Comparison of ENCODE assay signal across 22 cellular contexts in genomic region chr1:119330062-119330939, GRCh38. TPM values are rescaled to one million over a fixed set of nuclear protein-coding genes. Genes with fewer than 3 reads are reported as not detected.
DNase-seq lines count a peak whose midpoint lies in the region; ATAC-seq, FAIRE-seq and TF ChIP-seq lines count a peak whose summit lies in the region.
"Had no signal": no experiment of that assay in that cellular context is flagged by ENCODE, and none has a peak within 500 bp of the region (broad histone marks: within the 10 kb centered on the region; RNA-seq: fewer than 3 reads in every experiment).

No MANE protein-coding gene starts in this region.

- no peak overlapping the region for H2BK5ac ChIP-seq in H1 (ENCODE audit: low read depth, low read length)

- no peaks in the 10 kb centered on the region for H3K79me2 ChIP-seq in PC-9 (ENCODE audit: low read depth)
- no peaks in the 10 kb centered on the region for H3K79me2 ChIP-seq in H1 (ENCODE audit: control insufficient read depth in 1 of 2, insufficient read depth in 2 of 2, low read length in 2 of 2)

- WGBS in H1 (ENCODE audit: extremely low coverage in 1 of 2, insufficient coverage in 1 of 2, insufficient read length in 1 of 2, insufficient replicate concordance in 2 of 2, low coverage in 1 of 2, low lambda C conversion rate in 2 of 2, missing lambda C conversion rate in 1 of 2), 2 experiments: 87% methylated on average over 6 of the region's 6 CpGs; no CpG with 5 or more reads in 1 of the 2 experiments
- WGBS in esophagus muscularis mucosa: 82% methylated on average over 6 of the region's 6 CpGs

- TF ChIP-seq CTCF in PC-9 (conservative IDR thresholded peaks at IDR 0.05) (no peak), H1 (IDR thresholded peaks at IDR 0.05; ENCODE audit: control extremely low read depth in 1 of 3, insufficient read depth in 1 of 3, low read depth in 1 of 3, low read length in 3 of 3) (no peak), colonic mucosa (IDR thresholded peaks at IDR 0.05) (no peak), esophagus muscularis mucosa (IDR thresholded peaks at IDR 0.05) (no peak)

- no peak overlapping the region; the same call in 1 of the 2 replicates for H3K18ac ChIP-seq in H1 (ENCODE audit: extremely low read depth, low read length)

- H4K8ac ChIP-seq in H1 (ENCODE audit: extremely low read depth, insufficient read depth, low read length): no peak overlapping the region

- no peaks in the 10 kb centered on the region for H3K9me3 Mint-ChIP-seq in activated T-helper 17 cell treated with anti-CD3 and anti-CD28 coated beads, Interleukin-2, amount 50 U/mL, for 72 hours
- H3K9me3 Mint-ChIP-seq: activated naive CD4-positive, alpha-beta T cell treated with anti-CD3 and anti-CD28 coated beads, Interleukin-2, amount 10 ng/mL, durations not matched to agents 7 days and 5 days; activated T-cell treated with anti-CD3 and anti-CD28 coated beads, Interleukin-2, amount 50 U/mL, for 72 hours; CD8-positive, alpha-beta memory T cell; effector memory CD8-positive, alpha-beta T cell; stimulated activated naive CD8-positive, alpha-beta T cell treated with anti-CD3 and anti-CD28 coated beads, Interleukin-15, amount 100 ng/mL, for 72 hours; type B pancreatic cell had no signal

- H3F3A ChIP-seq in PC-9 (ENCODE audit: insufficient read depth, low read depth): no peaks in the 10 kb centered on the region; the same call in 1 of the 2 replicates

- ATAC-seq in sciatic nerve: peak; percentile 67
- no peak for ATAC-seq in activated T-helper 17 cell treated with anti-CD3 and anti-CD28 coated beads, Interleukin-2, amount 50 U/mL, for 72 hours (replicated peaks)
- ATAC-seq: activated T-cell treated with anti-CD3 and anti-CD28 coated beads, Interleukin-2, amount 50 U/mL, for 72 hours; effector memory CD8-positive, alpha-beta T cell; Right ventricle myocardium inferior; stimulated activated naive CD8-positive, alpha-beta T cell treated with anti-CD3 and anti-CD28 coated beads, Interleukin-15, amount 100 ng/mL, for 72 hours had no signal

- H3K56ac ChIP-seq in H1 (replicated peaks; ENCODE audit: insufficient read length, low read depth, low read length): no peak overlapping the region

- H3K23me2 ChIP-seq in H1 (ENCODE audit: low read depth, low read length): peaks cover 5% of the 10 kb centered on the region; the same call in 1 of the 2 replicates

- DNase-seq in EH (ENCODE audit: low read depth): peak; percentile 65
- peak in 1 of 2 experiments; percentile 50 for DNase-seq in PC-9
- DNase-seq in H1 (ENCODE audit: low read depth in 1 of 2, low spot score in 2 of 2): no peak
- no peak for DNase-seq in sciatic nerve (ENCODE audit: low spot score)
- DNase-seq in colonic mucosa: no peak
- DNase-seq in esophagus muscularis mucosa (ENCODE audit: extremely low spot score): no peak
- DNase-seq: activated CD8-positive, alpha-beta memory T cell treated with anti-CD3 and anti-CD28 coated beads for 24 hours; activated naive CD4-positive, alpha-beta T cell treated with anti-CD3 and anti-CD28 coated beads, Interleukin-2, amount 10 ng/mL, durations not matched to agents 7 days and 5 days; activated T-cell treated with anti-CD3 and anti-CD28 coated beads, Interleukin-2, amount 50 U/mL, for 72 hours; anterior cingulate cortex; CD8-positive, alpha-beta memory T cell; effector memory CD8-positive, alpha-beta T cell; NCI-H1694 treated with DMSO at 0.1 percent for 48 hours; NCI-H69; stimulated activated naive CD8-positive, alpha-beta T cell treated with anti-CD3 and anti-CD28 coated beads, Interleukin-15, amount 100 ng/mL, for 72 hours had no signal

- H2BK20ac ChIP-seq in H1 (ENCODE audit: low read length): no peak overlapping the region

- H3K27me3 ChIP-seq in PC-9 (ENCODE audit: insufficient read depth, low read depth): peaks cover 3% of the 10 kb centered on the region; the same call in 1 of the 2 replicates
- no peaks in the 10 kb centered on the region; a peak in 4 of 7 replicates for H3K27me3 ChIP-seq in H1 (replicated peaks in 1 of 4; ENCODE audit: control insufficient read depth in 3 of 4, extremely low read depth in 1 of 4, insufficient read depth in 3 of 4, low read length in 3 of 4)
- H3K27me3 ChIP-seq in colonic mucosa: no peaks in the 10 kb centered on the region
- H3K27me3 ChIP-seq in esophagus muscularis mucosa: peaks cover 0 to 5% (median 0%) of the 10 kb centered on the region in 4 donors

- no peaks in the 10 kb centered on the region for H3K79me1 ChIP-seq in H1 (ENCODE audit: low read depth, low read length)

- H4K20me1 ChIP-seq in PC-9 (ENCODE audit: insufficient read depth) (no peaks in the 10 kb centered on the region), H1 (replicated peaks in 1 of 2; ENCODE audit: control insufficient read depth in 1 of 2, insufficient read depth in 2 of 2, low read length in 2 of 2) (no peaks in the 10 kb centered on the region)

- H2AFZ ChIP-seq in PC-9: no peak overlapping the region
- H2AFZ ChIP-seq in H1 (ENCODE audit: low read length): no peak overlapping the region

- no peaks in the 10 kb centered on the region for H3K9me2 ChIP-seq in PC-9 (ENCODE audit: insufficient read depth)

- H3K4me2 ChIP-seq in PC-9 (0 out of 2 replicates have a peak overlapping the region, but pooled peaks have one; percentile 12), H1 (ENCODE audit: insufficient read depth in 1 of 2, low read depth in 2 of 2, low read length in 2 of 2) (no peak overlapping the region)

- H3K4me3 Mint-ChIP-seq in activated T-helper 17 cell treated with anti-CD3 and anti-CD28 coated beads, Interleukin-2, amount 50 U/mL, for 72 hours: no peak overlapping the region
- H3K4me3 Mint-ChIP-seq: activated naive CD4-positive, alpha-beta T cell treated with anti-CD3 and anti-CD28 coated beads, Interleukin-2, amount 10 ng/mL, durations not matched to agents 7 days and 5 days; activated T-cell treated with anti-CD3 and anti-CD28 coated beads, Interleukin-2, amount 50 U/mL, for 72 hours; CD8-positive, alpha-beta memory T cell; effector memory CD8-positive, alpha-beta T cell; stimulated activated naive CD8-positive, alpha-beta T cell treated with anti-CD3 and anti-CD28 coated beads, Interleukin-15, amount 100 ng/mL, for 72 hours; type B pancreatic cell had no signal

- TF ChIP-seq RAD21 in H1 (IDR thresholded peaks at IDR 0.05 in 1 of 2, conservative IDR thresholded peaks at IDR 0.05 in 1 of 2; ENCODE audit: low read depth in 2 of 2, low read length in 2 of 2): no peak

- H3K4me1 ChIP-seq in PC-9 (replicated peaks; ENCODE audit: insufficient read depth): peaks cover 11% of the 10 kb centered on the region; the same call in 1 of the 2 replicates
- peaks cover 18 to 46% (median 33%) of the 10 kb centered on the region in 4 experiments for H3K4me1 ChIP-seq in H1 (replicated peaks in 1 of 4; ENCODE audit: control insufficient read depth in 3 of 4, insufficient read depth in 4 of 4, low read length in 3 of 4)
- peaks cover 5% of the 10 kb centered on the region for H3K4me1 ChIP-seq in colonic mucosa
- H3K4me1 ChIP-seq in esophagus muscularis mucosa: peaks cover 5 to 16% (median 12%) of the 10 kb centered on the region in 4 donors

- FAIRE-seq in H1 (lab: Jason Lieb, UNC): no peak
- FAIRE-seq: colon had no signal

- TF ChIP-seq EP300 in H1 (IDR thresholded peaks at IDR 0.05; ENCODE audit: borderline replicate concordance in 1 of 2, low read depth in 2 of 2, low read length in 2 of 2) (no peak), esophagus muscularis mucosa (IDR thresholded peaks at IDR 0.05) (no peak)

- no TSS peak for BruUV-seq in PC-9 (replicated peaks; lab: Mats Ljungman, UMichigan)

- H3K4ac ChIP-seq in H1 (replicated peaks; ENCODE audit: insufficient read length, low read depth, low read length): no peak overlapping the region

- H4K91ac ChIP-seq in H1 (replicated peaks; ENCODE audit: insufficient read length, low read length): no peak overlapping the region

- H3K36me3 ChIP-seq in PC-9 (ENCODE audit: low read depth) (no peaks in the 10 kb centered on the region), H1 (ENCODE audit: control insufficient read depth in 2 of 4, insufficient read depth in 4 of 4, low read length in 3 of 4) (peaks cover 0 to 3% (median 0%) of the 10 kb centered on the region in 4 experiments; a peak in 2 of 8 replicates), colonic mucosa (no peaks in the 10 kb centered on the region), esophagus muscularis mucosa (no peaks in the 10 kb centered on the region)

- H2BK12ac ChIP-seq in H1 (ENCODE audit: low read depth, low read length): 0 out of 2 replicates have a peak overlapping the region, but pooled peaks have one; percentile 60

- H3K9me3 ChIP-seq in PC-9 (ENCODE audit: insufficient read depth, low read depth) (no peaks in the 10 kb centered on the region), H1 (ENCODE audit: insufficient read depth in 2 of 2, low read depth in 1 of 2, low read length in 1 of 2) (peaks cover 0 to 6% of the 10 kb centered on the region in 2 experiments; a peak in 1 of 4 replicates), colonic mucosa (no peaks in the 10 kb centered on the region), esophagus muscularis mucosa (no peaks in the 10 kb centered on the region)

- no peak overlapping the region for H3K14ac ChIP-seq in H1 (ENCODE audit: insufficient read length)

- H3K9ac ChIP-seq in H1 (replicated peaks in 1 of 4; ENCODE audit: extremely low read depth in 1 of 4, low read depth in 3 of 4, low read length in 3 of 4): no peak overlapping the region
- H3K9ac ChIP-seq in colonic mucosa (ENCODE audit: low read depth in 2 of 2, low read length in 2 of 2): no peak overlapping the region

- POLR2A ChIA-PET in PC-9 (lab: Charles Lee; ENCODE audit: unreplicated experiment): no interaction called here
- POLR2A ChIA-PET in H1 (lab: Charles Lee; ENCODE audit: partially characterized antibody): interaction anchor here (2.0 kb wide), 1 partner anchor 14 kb away, joined by 4 read pairs; no protein-coding TSS in a partner anchor

- H2AK5ac ChIP-seq in H1 (ENCODE audit: low read depth, low read length): no peak overlapping the region

- TF ChIP-seq POLR2A in H1 (IDR thresholded peaks at IDR 0.05; ENCODE audit: control extremely low read depth in 1 of 2, low read depth in 2 of 2, low read length in 2 of 2) (no peak), esophagus muscularis mucosa (IDR thresholded peaks at IDR 0.05; ENCODE audit: low read depth) (no peak)

- H2BK15ac ChIP-seq in H1 (ENCODE audit: low read length): no peak overlapping the region

- H3K36me3 Mint-ChIP-seq in activated T-helper 17 cell treated with anti-CD3 and anti-CD28 coated beads, Interleukin-2, amount 50 U/mL, for 72 hours (ENCODE audit: low read depth): no peaks in the 10 kb centered on the region
- H3K36me3 Mint-ChIP-seq: activated naive CD4-positive, alpha-beta T cell treated with anti-CD3 and anti-CD28 coated beads, Interleukin-2, amount 10 ng/mL, durations not matched to agents 7 days and 5 days; CD8-positive, alpha-beta memory T cell; type B pancreatic cell had no signal

- H3K23ac ChIP-seq in H1 (ENCODE audit: insufficient read length): no peak overlapping the region

- no peak overlapping the region for H4K5ac ChIP-seq in H1 (ENCODE audit: insufficient read length, low read depth, low read length)

- no peak overlapping the region for H3K27ac ChIP-seq in PC-9
- H3K27ac ChIP-seq in H1 (ENCODE audit: low read depth, low read length): no peak overlapping the region
- no peak overlapping the region for H3K27ac ChIP-seq in colonic mucosa
- H3K27ac ChIP-seq in esophagus muscularis mucosa (replicated peaks in 1 of 4): no peak overlapping the region

- CTCF ChIA-PET in PC-9 (lab: Charles Lee): no interaction called here
- CTCF ChIA-PET in H1 (lab: Charles Lee; ENCODE audit: partially characterized antibody): interaction anchor here (0.8 to 4.3 kb wide), 9 partner anchors 9 to 55 kb away, joined by 3 to 66 read pairs (median 7); no protein-coding TSS in a partner anchor

- peaks cover 3% of the 10 kb centered on the region for H3K27me3 Mint-ChIP-seq in activated T-helper 17 cell treated with anti-CD3 and anti-CD28 coated beads, Interleukin-2, amount 50 U/mL, for 72 hours

- no peaks in the 10 kb centered on the region for H3K4me1 Mint-ChIP-seq in activated T-helper 17 cell treated with anti-CD3 and anti-CD28 coated beads, Interleukin-2, amount 50 U/mL, for 72 hours

- H3K4me3 ChIP-seq in PC-9 (no peak overlapping the region), H1 (ENCODE audit: extremely low read depth in 1 of 4, insufficient read depth in 2 of 4, low read depth in 3 of 4, low read length in 4 of 4) (no peak overlapping the region), colonic mucosa (no peak overlapping the region), esophagus muscularis mucosa (no peak overlapping the region)

- intact Hi-C loops in PC-9 (cut with micrococcal nuclease; ENCODE audit: unreplicated experiment): no loop called here
- intact Hi-C loops in sciatic nerve (cut with DNase I): no loop called here
- intact Hi-C loops in colonic mucosa (cut with DNase I): no loop called here
- intact Hi-C loops in esophagus muscularis mucosa (cut with DNase I): no loop called here

- no peak overlapping the region for H2BK120ac ChIP-seq in H1 (replicated peaks; ENCODE audit: low read depth, low read length)

- no peak overlapping the region for H3K27ac Mint-ChIP-seq in activated T-helper 17 cell treated with anti-CD3 and anti-CD28 coated beads, Interleukin-2, amount 50 U/mL, for 72 hours
- H3K27ac Mint-ChIP-seq: activated naive CD4-positive, alpha-beta T cell treated with anti-CD3 and anti-CD28 coated beads, Interleukin-2, amount 10 ng/mL, durations not matched to agents 7 days and 5 days; activated T-cell treated with anti-CD3 and anti-CD28 coated beads, Interleukin-2, amount 50 U/mL, for 72 hours; CD8-positive, alpha-beta memory T cell; effector memory CD8-positive, alpha-beta T cell; stimulated activated naive CD8-positive, alpha-beta T cell treated with anti-CD3 and anti-CD28 coated beads, Interleukin-15, amount 100 ng/mL, for 72 hours; type B pancreatic cell had no signal

RNA-seq across cellular contexts. Expression of gene HAO2, which starts 38.3 kb away (rescaled TPM):
- total RNA-seq in PC-9 (2021) (not detected in 2 replicates), sciatic nerve (not detected), colonic mucosa (not detected), esophagus muscularis mucosa (under 1 TPM in 1 of 4 donors, not detected in 3; 0.32 TPM)
- not detected in 2 replicates for total RNA-seq in H1 (2021; fragmentation: NEBNext Ultra II Directional; extraction: Animal tissue kit (Norgen Biotek cat#: 25700))
- polyA plus RNA-seq in H1 (2011; rRNA removed): 0.08 TPM in 1 of 2 replicates, not detected in the other
- polyA plus RNA-seq in H1 (2011; cell fraction: cytosol; rRNA removed): 0.06 TPM
- 0.50 TPM for polyA plus RNA-seq in H1 (2011; cell fraction: nucleus; rRNA removed)
- not detected in 4 replicates for polyA plus RNA-seq in H1 (2012, experiment 1 of 2)
- polyA plus RNA-seq in H1 (2012, experiment 2 of 2): 0.16 TPM
- 0.20 TPM for polyA plus RNA-seq in H1 (2013, experiment 1 of 2)
- polyA plus RNA-seq in H1 (2013, experiment 2 of 2): 0.06 TPM
- polyA minus RNA-seq in H1 (2011; rRNA and poly(A)+ RNA removed): 0.19 and 0.20 TPM in 2 replicates
- polyA minus RNA-seq in H1 (2011; cell fraction: cytosol; rRNA and poly(A)+ RNA removed): not detected
- not detected for polyA minus RNA-seq in H1 (2011; cell fraction: nucleus; rRNA and poly(A)+ RNA removed)
- total RNA-seq in activated T-helper 17 cell treated with anti-CD3 and anti-CD28 coated beads, Interleukin-2, amount 50 U/mL, for 72 hours: not detected
- total RNA-seq: activated T-cell treated with anti-CD3 and anti-CD28 coated beads, Interleukin-2, amount 50 U/mL, for 72 hours; CD8-positive, alpha-beta memory T cell; glomerular endothelial cell; kidney epithelial cell; lung microvascular endothelial cell; Right ventricle myocardium inferior had no signal
- polyA plus RNA-seq: CD8-positive, alpha-beta memory T cell had no signal
